ENCODE assay signal across 10 cellular contexts in the genomic region with DNA sequence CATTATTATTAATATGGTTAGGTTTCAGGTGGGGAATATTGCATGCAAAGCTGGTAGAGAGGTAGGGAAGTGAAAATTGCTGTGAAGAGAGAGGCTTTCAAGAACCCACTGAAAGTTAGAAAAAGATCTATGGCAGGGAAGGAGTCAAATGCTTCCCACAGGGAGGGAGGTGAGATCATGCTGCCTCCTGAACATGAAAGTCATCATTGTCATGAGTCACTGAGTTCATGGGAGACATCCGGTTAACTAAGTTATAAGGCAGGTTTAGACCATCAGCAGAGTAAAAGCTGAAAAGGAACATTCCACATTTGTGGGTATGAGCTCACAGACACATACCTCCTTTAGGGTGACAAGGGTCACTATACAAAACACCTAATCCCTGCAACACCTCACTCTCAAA. TPM values are rescaled to one million over a fixed set of nuclear protein-coding genes. Genes with fewer than 3 reads are reported as not detected.
DNase-seq lines count a peak whose midpoint lies in the region; ATAC-seq, FAIRE-seq and TF ChIP-seq lines count a peak whose summit lies in the region.
"Had no signal": no experiment of that assay in that cellular context is flagged by ENCODE, and none has a peak within 500 bp of the region (broad histone marks: within the 10 kb centered on the region; RNA-seq: fewer than 3 reads in every experiment).

No MANE protein-coding gene starts in this region.

- peak; percentile 99 for FAIRE-seq in keratinocyte (lab: Jason Lieb, UNC)

- peak overlapping the region; percentile 48 for H3K9ac ChIP-seq in keratinocyte (ENCODE audit: control insufficient read depth, extremely low read depth, insufficient read depth, low read length)

- TF ChIP-seq CTCF in BJ (IDR thresholded peaks at IDR 0.05; ENCODE audit: insufficient read depth, low read depth, low read length): no peak
- no peak for TF ChIP-seq CTCF in HFF-Myc (IDR thresholded peaks at IDR 0.05; ENCODE audit: low read depth, low read length, missing control alignments)
- TF ChIP-seq CTCF in keratinocyte (optimal IDR thresholded peaks at IDR 0.05 in 1 of 3, IDR thresholded peaks at IDR 0.05 in 1 of 3, conservative IDR thresholded peaks at IDR 0.05 in 1 of 3; ENCODE audit: extremely low read depth in 1 of 3, insufficient read depth in 2 of 3, low read length in 3 of 3): no peak

- H3K27ac Mint-ChIP-seq in activated T-helper 17 cell treated with anti-CD3 and anti-CD28 coated beads, Interleukin-2, amount 50 U/mL, for 72 hours: no peak overlapping the region
- H3K27ac Mint-ChIP-seq in activated naive CD8-positive, alpha-beta T cell treated with anti-CD3 and anti-CD28 coated beads, Interleukin-2, amount 50 U/mL, for 24 hours: no peak overlapping the region

- H3K4me1 Mint-ChIP-seq in activated T-helper 17 cell treated with anti-CD3 and anti-CD28 coated beads, Interleukin-2, amount 50 U/mL, for 72 hours: peaks cover 6% of the 10 kb centered on the region
- H3K4me1 Mint-ChIP-seq in activated naive CD8-positive, alpha-beta T cell treated with anti-CD3 and anti-CD28 coated beads, Interleukin-2, amount 50 U/mL, for 24 hours: no peaks in the 10 kb centered on the region

- no peaks in the 10 kb centered on the region for H3K9me3 ChIP-seq in keratinocyte (ENCODE audit: control insufficient read depth, low read depth, low read length)
- H3K9me3 ChIP-seq: Peyer's patch had no signal

- H3K36me3 ChIP-seq in BJ (ENCODE audit: control insufficient read depth, insufficient read depth, low read length) (no peaks in the 10 kb centered on the region), keratinocyte (ENCODE audit: control insufficient read depth in 2 of 2, extremely low read depth in 1 of 2, insufficient read depth in 2 of 2, low read length in 2 of 2) (peaks cover 0 to under 1% of the 10 kb centered on the region in 2 experiments)
- H3K36me3 ChIP-seq: Peyer's patch had no signal

- no peaks in the 10 kb centered on the region for H3K9me1 ChIP-seq in keratinocyte (ENCODE audit: control insufficient read depth, extremely low read depth, insufficient read depth, low read length)

- intact Hi-C loops in Right ventricle myocardium superior (cut with DNase I): no loop called here

- peaks cover 12% of the 10 kb centered on the region for H3K36me3 Mint-ChIP-seq in activated T-helper 17 cell treated with anti-CD3 and anti-CD28 coated beads, Interleukin-2, amount 50 U/mL, for 72 hours (ENCODE audit: low read depth)
- peaks cover 20% of the 10 kb centered on the region for H3K36me3 Mint-ChIP-seq in activated naive CD8-positive, alpha-beta T cell treated with anti-CD3 and anti-CD28 coated beads, Interleukin-2, amount 50 U/mL, for 24 hours (ENCODE audit: low read depth)

- H3K27me3 ChIP-seq in BJ (ENCODE audit: control insufficient read depth, insufficient read depth, low read length) (no peaks in the 10 kb centered on the region), keratinocyte (ENCODE audit: control insufficient read depth, extremely low read depth, insufficient read depth, low read length) (no peaks in the 10 kb centered on the region)
- H3K27me3 ChIP-seq: Peyer's patch had no signal

- CTCF ChIA-PET in BJ (lab: Yijun Ruan, JAX): interaction anchor here (1.5 kb wide), 1 partner anchor 16 kb away, joined by 5 read pairs; a partner anchor contains a TSS

- peak; percentile 65 for DNase-seq in BJ (ENCODE audit: low read depth)
- DNase-seq in HFF-Myc (ENCODE audit: extremely low read depth, low read depth): peak; percentile 79
- DNase-seq in keratinocyte (ENCODE audit: low read depth, low spot score): peak; percentile 71
- no peak for DNase-seq in Right ventricle myocardium superior
- no peak for DNase-seq in activated naive CD8-positive, alpha-beta T cell treated with anti-CD3 and anti-CD28 coated beads, Interleukin-2, amount 50 U/mL, for 24 hours
- DNase-seq in MV-4-11 (lab: John Stamatoyannopoulos, UW): no peak
- DNase-seq: Peyer's patch; stimulated activated CD4-positive, alpha-beta T cell treated with anti-CD3 and anti-CD28 coated beads, Interleukin-4, amount 100 ng/mL, for 1 hour had no signal

- POLR2A ChIA-PET in BJ (lab: Charles Lee): no interaction called here

- peaks cover 35% of the 10 kb centered on the region for H3K4me1 ChIP-seq in keratinocyte (ENCODE audit: control insufficient read depth, extremely low read depth, insufficient read depth, low read length)
- H3K4me1 ChIP-seq: Peyer's patch had no signal

- ATAC-seq in activated T-helper 17 cell treated with anti-CD3 and anti-CD28 coated beads, Interleukin-2, amount 50 U/mL, for 72 hours (replicated peaks): peak; percentile 83
- ATAC-seq in HG02623 (IDR thresholded peaks at IDR 0.05; ENCODE audit: unreplicated experiment) (no peak), Right ventricle myocardium superior (ENCODE audit: poor library complexity) (no peak)
- no peak for ATAC-seq in activated naive CD8-positive, alpha-beta T cell treated with anti-CD3 and anti-CD28 coated beads, Interleukin-2, amount 50 U/mL, for 24 hours

- H3K4me2 ChIP-seq in keratinocyte (ENCODE audit: control insufficient read depth, extremely low read depth, insufficient read depth, low read depth, low read length): peak overlapping the region; percentile 37

- H3K27ac ChIP-seq in keratinocyte (ENCODE audit: control insufficient read depth, insufficient read depth, low read length): peak overlapping the region; percentile 87
- H3K27ac ChIP-seq: Peyer's patch had no signal

- H3K9me3 Mint-ChIP-seq in activated T-helper 17 cell treated with anti-CD3 and anti-CD28 coated beads, Interleukin-2, amount 50 U/mL, for 72 hours: no peaks in the 10 kb centered on the region
- H3K9me3 Mint-ChIP-seq in activated naive CD8-positive, alpha-beta T cell treated with anti-CD3 and anti-CD28 coated beads, Interleukin-2, amount 50 U/mL, for 24 hours: no peaks in the 10 kb centered on the region

- H2AFZ ChIP-seq in keratinocyte (ENCODE audit: control insufficient read depth, low read length): no peak overlapping the region

- peaks cover 4% of the 10 kb centered on the region for H3K79me2 ChIP-seq in keratinocyte (ENCODE audit: control insufficient read depth, insufficient read depth, low read length)

- H4K20me1 ChIP-seq in keratinocyte (ENCODE audit: control insufficient read depth, extremely low read depth, insufficient read depth, low read length): no peaks in the 10 kb centered on the region

- H3K27me3 Mint-ChIP-seq in activated T-helper 17 cell treated with anti-CD3 and anti-CD28 coated beads, Interleukin-2, amount 50 U/mL, for 72 hours: no peaks in the 10 kb centered on the region
- no peaks in the 10 kb centered on the region for H3K27me3 Mint-ChIP-seq in activated naive CD8-positive, alpha-beta T cell treated with anti-CD3 and anti-CD28 coated beads, Interleukin-2, amount 50 U/mL, for 24 hours

- H3K4me3 ChIP-seq in BJ (ENCODE audit: low read depth, low read length) (no peak overlapping the region), HFF-Myc (replicated peaks; ENCODE audit: low read depth, low read length) (no peak overlapping the region), keratinocyte (ENCODE audit: control insufficient read depth in 2 of 3, extremely low read depth in 1 of 3, insufficient read depth in 2 of 3, low read depth in 1 of 3, low read length in 3 of 3) (no peak overlapping the region)
- H3K4me3 ChIP-seq: Peyer's patch had no signal

- H3K4me3 Mint-ChIP-seq in activated T-helper 17 cell treated with anti-CD3 and anti-CD28 coated beads, Interleukin-2, amount 50 U/mL, for 72 hours: no peak overlapping the region
- no peak overlapping the region for H3K4me3 Mint-ChIP-seq in activated naive CD8-positive, alpha-beta T cell treated with anti-CD3 and anti-CD28 coated beads, Interleukin-2, amount 50 U/mL, for 24 hours

- dilution Hi-C loops in keratinocyte (cut with MboI; ENCODE audit: extremely low pct_ligation_motif_present, low sequenced_read_pairs): no loop called here

RNA-seq across cellular contexts. Expression of a gene that starts 16.2 kb away (rescaled TPM):
- polyA plus RNA-seq in BJ (2011; rRNA removed): 20.5 and 22.2 TPM in 2 replicates
- 11.1 and 13.5 TPM in 2 replicates for polyA minus RNA-seq in BJ (2011; rRNA and poly(A)+ RNA removed)
- 10 to 100 TPM; 19.1 to 24.1 TPM for total RNA-seq in activated T-helper 17 cell treated with anti-CD3 and anti-CD28 coated beads, Interleukin-2, amount 50 U/mL, for 72 hours
- polyA plus RNA-seq in keratinocyte: 25.5 to 32.3 TPM (median 31.0 TPM) in 3 replicates
- 12.4 TPM for polyA plus RNA-seq in keratinocyte (2011; ENCODE audit: low read depth)
- polyA plus RNA-seq in keratinocyte (2011; cell fraction: cytosol; rRNA removed): 23.0 and 27.4 TPM in 2 replicates
- 33.4 and 37.7 TPM in 2 replicates for polyA plus RNA-seq in keratinocyte (2011; cell fraction: nucleus; rRNA removed)
- 11.0 and 18.9 TPM in 2 replicates for polyA plus RNA-seq in keratinocyte (2012; ENCODE audit: low replicate concordance)
- polyA minus RNA-seq in keratinocyte: 9.0 to 25.7 TPM (median 23.7 TPM) in 3 replicates
- polyA minus RNA-seq in keratinocyte (2011; cell fraction: cytosol; rRNA and poly(A)+ RNA removed): 13.6 TPM
- 16.5 and 23.9 TPM in 2 replicates for polyA minus RNA-seq in keratinocyte (2011; cell fraction: nucleus; rRNA and poly(A)+ RNA removed)
- total RNA-seq in Right ventricle myocardium superior: 147 TPM

Comparison
In these comparisons a context has a peak if more than half of its experiments do, and no peak if none do; other contexts are left out.
1. DNase-seq: peak in BJ (single experiment), HFF-Myc (single experiment) and keratinocyte (single experiment); none in Right ventricle myocardium superior (single experiment), activated naive CD8-positive, alpha-beta T cell treated with anti-CD3 and anti-CD28 coated beads, Interleukin-2, amount 50 U/mL, for 24 hours (single experiment) and MV-4-11 (single experiment).